8 cellular contexts compared by ENCODE assay signal in genomic region chr6:12012566-12013367, GRCh38. TPM values are rescaled to one million over a fixed set of nuclear protein-coding genes. Genes with fewer than 3 reads are reported as not detected.
DNase-seq lines count a peak whose midpoint lies in the region; ATAC-seq and TF ChIP-seq lines count a peak whose summit lies in the region.

No MANE protein-coding gene starts in this region.

- no peaks in the 10 kb centered on the region for H4K20me1 ChIP-seq in HCT116 (ENCODE audit: insufficient read depth)

- DNase-seq in HCT116 (ENCODE audit: low read depth, low spot score) (no peak), NCI-H82 (lab: John Stamatoyannopoulos, UW) (peak; percentile 85), endodermal cell (peak; percentile 92)
- peak; percentile 67 for DNase-seq in activated CD8-positive, alpha-beta memory T cell treated with anti-CD3 and anti-CD28 coated beads, Interleukin-2, amount 50 U/mL, for 4 hours
- DNase-seq in stimulated activated CD8-positive, alpha-beta memory T cell treated with anti-CD3 and anti-CD28 coated beads, Interleukin-15, amount 100 ng/mL, for 1 hour (ENCODE audit: low read depth), result peak; percentile 45

- RAD21 ChIA-PET in HCT116 (lab: Charles Lee; ENCODE audit: low non-redundant PET in 1 of 2, low total read pairs in 2 of 2, uncharacterized antibody in 2 of 2, unreplicated experiment in 2 of 2), result interaction anchor here in 1 of 2 experiments (0.7 kb wide), 1 partner anchor 12 kb away, joined by 8 read pairs; no protein-coding TSS in a partner anchor

- CTCF ChIA-PET in HCT116 (lab: Charles Lee), result interaction anchor here (0.7 to 1.0 kb wide), 2 partner anchors 296 to 357 kb away, joined by 5 read pairs; no protein-coding TSS in a partner anchor

- no peaks in the 10 kb centered on the region for H3K9me2 ChIP-seq in HCT116 (ENCODE audit: insufficient read depth)

- H3K27me3 Mint-ChIP-seq in endodermal cell (ENCODE audit: insufficient read depth), result no peaks in the 10 kb centered on the region

- no peaks in the 10 kb centered on the region for H3K9me3 ChIP-seq in HCT116 (ENCODE audit: control insufficient read depth in 1 of 2, insufficient read depth in 1 of 2, low read depth in 1 of 2, low read length in 2 of 2)
- peaks cover 28% of the 10 kb centered on the region for H3K9me3 ChIP-seq in endodermal cell (ENCODE audit: control insufficient read depth, low read length)
- H3K9me3 ChIP-seq in mesodermal cell (ENCODE audit: control insufficient read depth, low read length), result peaks cover 6% of the 10 kb centered on the region

- POLR2A ChIA-PET in HCT116 (lab: Charles Lee), result interaction anchor here (1.5 kb wide), 1 partner anchor 12 kb away, joined by 3 read pairs; no protein-coding TSS in a partner anchor

- H3K4me3 ChIP-seq in HCT116 (replicated peaks in 1 of 2; ENCODE audit: low read depth in 1 of 2, low read length in 2 of 2) (peak overlapping the region; percentile 72 to 79), endodermal cell (ENCODE audit: low read length) (peak overlapping the region; percentile 98), mesodermal cell (ENCODE audit: extremely low read depth, insufficient read depth, low read length, poor library complexity, severe bottlenecking) (peak overlapping the region; percentile 84)

- peaks cover 0 to 7% of the 10 kb centered on the region in 2 experiments; a peak in 1 of 4 replicates for H3K36me3 ChIP-seq in HCT116 (ENCODE audit: control insufficient read depth in 1 of 2, insufficient read depth in 2 of 2, low read length in 2 of 2)
- H3K36me3 ChIP-seq in endodermal cell (ENCODE audit: control insufficient read depth, insufficient read depth, low read length), result peaks cover 35% of the 10 kb centered on the region
- peaks cover 34% of the 10 kb centered on the region for H3K36me3 ChIP-seq in mesodermal cell (ENCODE audit: control insufficient read depth, insufficient read depth, low read length)

- no peak overlapping the region for H2AFZ ChIP-seq in HCT116 (ENCODE audit: low read depth, low read length, poor library complexity, severe bottlenecking)

- peak overlapping the region; percentile 71 for H3K4me2 ChIP-seq in HCT116 (ENCODE audit: low read length)

- peak overlapping the region; percentile 77 for H3K27ac Mint-ChIP-seq in endodermal cell

- no peaks in the 10 kb centered on the region for H3K27me3 ChIP-seq in HCT116 (ENCODE audit: insufficient read depth, low read length)
- no peaks in the 10 kb centered on the region for H3K27me3 ChIP-seq in endodermal cell (ENCODE audit: control insufficient read depth, insufficient read depth, low read length, poor library complexity, severe bottlenecking)

- 0% methylated on average over 13 to 45 of the region's 62 CpGs for WGBS in endodermal cell (ENCODE audit: insufficient coverage in 1 of 2, insufficient read length in 1 of 2), 2 experiments
- 0 to 2% methylated on average over 20 to 21 of the region's 62 CpGs for WGBS in mesodermal cell (ENCODE audit: insufficient coverage in 2 of 2), 2 experiments

- TF ChIP-seq CTCF in C4-2B (conservative IDR thresholded peaks at IDR 0.05) (peak; percentile 4; the same call in 1 of the 2 replicates), HCT116 (IDR thresholded peaks at IDR 0.05 in 2 of 3, conservative IDR thresholded peaks at IDR 0.05 in 1 of 3; ENCODE audit: borderline replicate concordance in 1 of 3, insufficient read depth in 1 of 3, low read depth in 2 of 3, low read length in 2 of 3) (no peak), endodermal cell (conservative IDR thresholded peaks at IDR 0.05) (no peak)

- H3K36me3 Mint-ChIP-seq in endodermal cell (ENCODE audit: low read depth), result peaks cover 35% of the 10 kb centered on the region

- ATAC-seq in HCT116 (peak; percentile 20; the same call in 1 of the 2 replicates), GM21515 (IDR thresholded peaks at IDR 0.05; ENCODE audit: unreplicated experiment) (no peak)

- H3K9me3 Mint-ChIP-seq in endodermal cell, result peaks cover 6% of the 10 kb centered on the region

- no peaks in the 10 kb centered on the region; the same call in 1 of the 2 replicates for H3K79me2 ChIP-seq in HCT116 (ENCODE audit: insufficient read depth, low read length)

- intact Hi-C loops in HCT116 (cut with micrococcal nuclease), result loop anchor here (10.0 kb wide), 1 partner anchor 222 kb away; no protein-coding TSS in a partner anchor

- H3K4me1 ChIP-seq in HCT116 (ENCODE audit: control insufficient read depth in 1 of 2, insufficient read depth in 2 of 2, low read length in 2 of 2), result peaks cover 22 to 36% of the 10 kb centered on the region in 2 experiments
- no peaks in the 10 kb centered on the region for H3K4me1 ChIP-seq in endodermal cell (ENCODE audit: control insufficient read depth, insufficient read depth, low read length)
- peaks cover 10% of the 10 kb centered on the region for H3K4me1 ChIP-seq in mesodermal cell (ENCODE audit: control insufficient read depth, insufficient read depth, low read length, poor library complexity, severe bottlenecking)

- H3K27ac ChIP-seq in C4-2B (peak overlapping the region; percentile 98), HCT116 (ENCODE audit: low read depth, low read length) (peak overlapping the region; percentile 56), endodermal cell (ENCODE audit: low read depth, low read length) (peak overlapping the region; percentile 92), mesodermal cell (ENCODE audit: low read depth, low read length, severe bottlenecking) (peak overlapping the region; percentile 94)

- no TSS peak for BruUV-seq in HCT116 (replicated peaks; lab: Mats Ljungman, UMichigan)

- TF ChIP-seq RAD21 in HCT116 (IDR thresholded peaks at IDR 0.05; ENCODE audit: low read depth), result no peak

- H3K4me3 Mint-ChIP-seq in endodermal cell, result peak overlapping the region; percentile 80

- no peak for TF ChIP-seq POLR2A in HCT116 (IDR thresholded peaks at IDR 0.05; ENCODE audit: borderline replicate concordance, extremely low read depth, insufficient read depth, insufficient read length)

- peaks cover 14% of the 10 kb centered on the region for H3K4me1 Mint-ChIP-seq in endodermal cell

- H3K9ac ChIP-seq in HCT116 (ENCODE audit: low read length) (peak overlapping the region; percentile 77), endodermal cell (ENCODE audit: extremely low read depth, low read length, poor library complexity, severe bottlenecking) (peak overlapping the region; percentile 75)

TF ChIP-seq in HCT116, 20 proteins besides CTCF, POLR2A, EP300 and RAD21:
- TF ChIP-seq TCF7L2 (IDR thresholded peaks at IDR 0.05; ENCODE audit: borderline replicate concordance, extremely low read depth, insufficient read depth, insufficient read length), result peak; percentile 17
- TF ChIP-seq SP1 (IDR thresholded peaks at IDR 0.05; ENCODE audit: low read depth), result no peak
- no peak for TF ChIP-seq ZBTB33 (IDR thresholded peaks at IDR 0.05; ENCODE audit: extremely low read depth, insufficient replicate concordance, low read length)
- 0 out of 2 replicates have a peak, but pooled peaks have one; percentile 26 for TF ChIP-seq POLR2AphosphoS5 (IDR thresholded peaks at IDR 0.05; ENCODE audit: low read depth, low read length)
- no peak for TF ChIP-seq YY1 (IDR thresholded peaks at IDR 0.05; ENCODE audit: extremely low read depth, insufficient replicate concordance, low read depth, low read length)
- 0 out of 2 replicates have a peak, but pooled peaks have one; percentile 13 for TF ChIP-seq MAX (IDR thresholded peaks at IDR 0.05)

RNA-seq across cellular contexts. Expression of gene HIVEP1, which starts 0.7 kb away (rescaled TPM):
- 11.2 TPM for total RNA-seq in HCT116 (2021; ENCODE audit: unreplicated experiment)
- polyA plus RNA-seq in HCT116 (2012), result 5.5 and 6.2 TPM in 2 replicates
- 10 to 100 TPM; 33.6 to 35.1 TPM for total RNA-seq in endodermal cell
- polyA plus RNA-seq in endodermal cell (2013, experiment 1 of 2), result 12.0 TPM
- 12.1 TPM for polyA plus RNA-seq in endodermal cell (2013, experiment 2 of 2)
- polyA plus RNA-seq in mesodermal cell (2013, experiment 1 of 2), result 14.7 TPM
- polyA plus RNA-seq in mesodermal cell (2013, experiment 2 of 2), result 11.8 TPM
